In the genomic region with DNA sequence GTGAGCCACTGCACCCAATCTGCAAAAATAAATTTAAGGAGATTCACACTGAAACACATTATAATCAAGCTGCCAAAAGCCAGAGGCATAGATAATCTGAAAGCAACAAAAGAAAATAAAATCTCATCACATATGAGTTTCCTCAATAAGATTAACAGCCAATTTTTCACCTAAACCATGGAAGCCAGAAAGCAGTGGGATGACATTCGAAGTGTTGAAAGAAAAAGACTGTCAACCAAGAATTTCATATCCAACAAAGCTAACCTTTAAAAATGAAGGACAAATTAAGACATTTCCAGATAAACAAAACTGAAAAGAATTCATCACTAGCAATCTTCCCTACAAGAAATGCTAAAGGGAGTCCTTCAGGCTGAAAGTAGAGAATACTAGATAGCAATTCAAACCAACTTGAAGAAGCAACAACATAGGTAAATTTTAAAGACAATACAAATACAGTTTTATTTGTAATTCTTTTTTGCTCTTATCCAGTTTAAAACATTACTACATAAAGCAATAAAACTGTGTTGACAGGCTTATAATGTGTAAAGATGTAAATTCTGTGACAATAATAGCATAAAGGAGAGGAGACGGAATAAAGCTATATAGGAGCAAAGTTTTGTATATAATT, we compare ENCODE assay signal across 27 cellular contexts. TPM values are rescaled to one million over a fixed set of nuclear protein-coding genes. Genes with fewer than 3 reads are reported as not detected.
A peak's percentile ranks its signal among the peaks of the same experiment; 100 is the strongest.
DNase-seq lines count a peak whose midpoint lies in the region; ATAC-seq lines count a peak whose summit lies in the region.
"Had no signal": no experiment of that assay in that cellular context is flagged by ENCODE, and none has a peak within 500 bp of the region (broad histone marks: within the 10 kb centered on the region; RNA-seq: fewer than 3 reads in every experiment).

No MANE protein-coding gene starts in this region.

- no peak overlapping the region for H2BK15ac ChIP-seq in mesenchymal stem cell (ENCODE audit: low read depth, poor library complexity, severe bottlenecking)

- H3K4me1 ChIP-seq in mesenchymal stem cell (ENCODE audit: control insufficient read depth, insufficient read depth, low read depth, low read length): no peaks in the 10 kb centered on the region

- peak; percentile 5 for DNase-seq in NCI-H345 (lab: John Stamatoyannopoulos, UW)
- DNase-seq in NCI-H345 treated with DMSO at 0.1 percent for 48 hours (lab: John Stamatoyannopoulos, UW; ENCODE audit: unreplicated experiment): no peak
- peak; percentile 22 for DNase-seq in M059J (ENCODE audit: low read depth)
- DNase-seq in amniotic epithelial cell (ENCODE audit: low read depth): peak; percentile 26
- DNase-seq in mesenchymal stem cell: peak; percentile 26
- DNase-seq in NCI-H510A (lab: John Stamatoyannopoulos, UW): no peak
- no peak for DNase-seq in HPDE6-E6E7 (ENCODE audit: extremely low spot score)
- DNase-seq: activated CD4-positive, alpha-beta T cell treated with anti-CD3 and anti-CD28 coated beads for 36 hours; activated CD8-positive, alpha-beta memory T cell treated with anti-CD3 and anti-CD28 coated beads, Interleukin-2, amount 50 U/mL, for 48 hours; activated CD8-positive, alpha-beta T cell treated with anti-CD3 and anti-CD28 coated beads for 36 hours; amygdala; CD8-positive, alpha-beta T cell; heart right ventricle; HFFc6; lower lobe of right lung; MG63; mucosa of descending colon; natural killer cell; NCI-H1436 treated with DMSO at 0.1 percent for 48 hours; NCI-H2107; NCI-H510A treated with DMSO at 0.1 percent for 48 hours; nucleus accumbens; Right ventricle myocardium superior; stimulated activated CD4-positive, alpha-beta T cell treated with anti-CD3 and anti-CD28 coated beads, Interleukin-4, amount 100 ng/mL, for 1 hour; thyroid gland; uterus had no signal

- H3K18ac ChIP-seq in mesenchymal stem cell (ENCODE audit: low read depth in 1 of 2, low read length in 2 of 2): no peak overlapping the region

- WGBS in mesenchymal stem cell: 83% methylated on average over 2 of the region's 2 CpGs

- H3K9ac ChIP-seq in mesenchymal stem cell (ENCODE audit: low read length): no peak overlapping the region

- H3K27me3 ChIP-seq in mesenchymal stem cell (ENCODE audit: control insufficient read depth in 1 of 2, insufficient read depth in 1 of 2, low read length in 2 of 2): no peaks in the 10 kb centered on the region
- H3K27me3 ChIP-seq: heart right ventricle, MG63, thyroid gland, uterus had no signal

- H4K8ac ChIP-seq in mesenchymal stem cell (ENCODE audit: low read length): no peak overlapping the region

- H3K4me3 ChIP-seq in mesenchymal stem cell (ENCODE audit: insufficient read depth in 1 of 2, low read depth in 1 of 2, low read length in 2 of 2): no peak overlapping the region
- H3K4me3 ChIP-seq: heart right ventricle, lower lobe of right lung, MG63, mucosa of descending colon, thyroid gland, uterus had no signal

- H3K27ac ChIP-seq in mesenchymal stem cell (ENCODE audit: low read length, poor library complexity, severe bottlenecking): no peak overlapping the region
- H3K27ac ChIP-seq: heart right ventricle, lower lobe of right lung, thyroid gland, uterus had no signal

- H2BK5ac ChIP-seq in mesenchymal stem cell (ENCODE audit: low read depth, low read length, poor library complexity, severe bottlenecking): no peak overlapping the region

- no peak overlapping the region for H3K23ac ChIP-seq in mesenchymal stem cell (ENCODE audit: low read length in 2 of 2)

- H3K14ac ChIP-seq in mesenchymal stem cell (ENCODE audit: low read length in 2 of 2): no peak overlapping the region

- peaks cover 25% of the 10 kb centered on the region for H3K9me3 ChIP-seq in mesenchymal stem cell (ENCODE audit: control insufficient read depth, low read length)
- H3K9me3 ChIP-seq: thyroid gland had no signal

- H2BK120ac ChIP-seq in mesenchymal stem cell (ENCODE audit: low read depth, low read length): no peak overlapping the region

- H3K4me2 ChIP-seq in mesenchymal stem cell (ENCODE audit: low read length, poor library complexity, severe bottlenecking): no peak overlapping the region

- no peak for ATAC-seq in GM19455 (IDR thresholded peaks at IDR 0.05; ENCODE audit: unreplicated experiment)
- ATAC-seq: activated CD4-positive, alpha-beta T cell treated with anti-CD3 and anti-CD28 coated beads for 36 hours; activated CD8-positive, alpha-beta T cell treated with anti-CD3 and anti-CD28 coated beads for 36 hours; CD8-positive, alpha-beta T cell; heart right ventricle; lower lobe of right lung; mucosa of descending colon; natural killer cell had no signal

- no peak overlapping the region for H3K4ac ChIP-seq in mesenchymal stem cell (ENCODE audit: low read depth in 1 of 2, low read length in 2 of 2)

- no peak overlapping the region for H2AK5ac ChIP-seq in mesenchymal stem cell (ENCODE audit: low read length, severe bottlenecking)

- no peak overlapping the region for H2BK12ac ChIP-seq in mesenchymal stem cell (ENCODE audit: low read length in 2 of 2)

- no peaks in the 10 kb centered on the region for H3K79me1 ChIP-seq in mesenchymal stem cell (replicated peaks; ENCODE audit: low read length, poor library complexity, severe bottlenecking)

- no peak overlapping the region for H4K91ac ChIP-seq in mesenchymal stem cell (ENCODE audit: low read length)

- no peak overlapping the region for H2AFZ ChIP-seq in mesenchymal stem cell (ENCODE audit: low read depth, low read length)

- H3K36me3 ChIP-seq in mesenchymal stem cell (ENCODE audit: control insufficient read depth in 1 of 2, insufficient read depth in 2 of 2, low read depth in 1 of 2, low read length in 2 of 2): no peaks in the 10 kb centered on the region
- H3K36me3 ChIP-seq: heart right ventricle, lower lobe of right lung, MG63, thyroid gland, uterus had no signal

RNA-seq across cellular contexts. Expression of a gene that starts 23.1 kb away (rescaled TPM):
- 4.6 and 6.5 TPM in 2 replicates for total RNA-seq in M059J (2014; rRNA removed; shearing (Covaris generic))
- polyA plus RNA-seq in mesenchymal stem cell (2013, experiment 1 of 2): 5.6 TPM
- 5.5 TPM for polyA plus RNA-seq in mesenchymal stem cell (2013, experiment 2 of 2)

Comparison
In these comparisons a context has a peak if more than half of its experiments do, and no peak if none do; other contexts are left out.
1. DNase-seq: peak in NCI-H345 (single experiment), M059J (single experiment), amniotic epithelial cell (single experiment) and mesenchymal stem cell (single experiment); none in NCI-H345 treated with DMSO at 0.1 percent for 48 hours (single experiment), NCI-H510A (single experiment) and HPDE6-E6E7 (single experiment).